ENCODE assay signal across 8 cellular contexts in genomic region chr1:162562452-162562828, GRCh38. TPM values are rescaled to one million over a fixed set of nuclear protein-coding genes. Genes with fewer than 3 reads are reported as not detected.
DNase-seq lines count a peak whose midpoint lies in the region; ATAC-seq and TF ChIP-seq lines count a peak whose summit lies in the region.

No MANE protein-coding gene starts in this region.

- no peak for ATAC-seq in activated T-helper 17 cell treated with anti-CD3 and anti-CD28 coated beads, Interleukin-2, amount 50 U/mL, for 72 hours (replicated peaks)
- ATAC-seq in stimulated activated naive CD8-positive, alpha-beta T cell treated with anti-CD3 and anti-CD28 coated beads, Interleukin-15, amount 100 ng/mL, for 72 hours = no peak
- no peak for ATAC-seq in HG03196 (IDR thresholded peaks at IDR 0.05; ENCODE audit: unreplicated experiment)

- H3K9me3 ChIP-seq in Caco-2 = no peaks in the 10 kb centered on the region
- H3K9me3 ChIP-seq in HUES6 (ENCODE audit: control insufficient read depth, insufficient read depth, low read depth, low read length) = no peaks in the 10 kb centered on the region
- H3K9me3 ChIP-seq in iPS-20b (ENCODE audit: insufficient read depth, low read depth, low read length) = no peaks in the 10 kb centered on the region

- no peak overlapping the region for H3K27ac ChIP-seq in HUES6 (ENCODE audit: low read depth, low read length)
- H3K27ac ChIP-seq in iPS-20b (ENCODE audit: low read length) = no peak overlapping the region

- peak overlapping the region; percentile 96 for H3K27ac Mint-ChIP-seq in Caco-2 (ENCODE audit: unreplicated experiment)
- peak overlapping the region; percentile 85 for H3K27ac Mint-ChIP-seq in activated T-helper 17 cell treated with anti-CD3 and anti-CD28 coated beads, Interleukin-2, amount 50 U/mL, for 72 hours
- peak overlapping the region; percentile 78 to 95 for H3K27ac Mint-ChIP-seq in stimulated activated naive CD8-positive, alpha-beta T cell treated with anti-CD3 and anti-CD28 coated beads, Interleukin-15, amount 100 ng/mL, for 72 hours

- no peaks in the 10 kb centered on the region for H3K27me3 ChIP-seq in Caco-2 (replicated peaks; ENCODE audit: control insufficient read depth, insufficient read depth, low read length)
- no peaks in the 10 kb centered on the region for H3K27me3 ChIP-seq in HUES6 (ENCODE audit: control insufficient read depth, insufficient read depth, low read length)
- peaks cover 9% of the 10 kb centered on the region for H3K27me3 ChIP-seq in iPS-20b (ENCODE audit: insufficient read depth, low read length)

- no peaks in the 10 kb centered on the region for H3K27me3 Mint-ChIP-seq in Caco-2 (ENCODE audit: insufficient read depth, unreplicated experiment)
- H3K27me3 Mint-ChIP-seq in activated T-helper 17 cell treated with anti-CD3 and anti-CD28 coated beads, Interleukin-2, amount 50 U/mL, for 72 hours = no peaks in the 10 kb centered on the region
- no peaks in the 10 kb centered on the region for H3K27me3 Mint-ChIP-seq in stimulated activated naive CD8-positive, alpha-beta T cell treated with anti-CD3 and anti-CD28 coated beads, Interleukin-15, amount 100 ng/mL, for 72 hours

- TSS peak; percentile 43 for BruUV-seq in Caco-2 (replicated peaks; lab: Mats Ljungman, UMichigan)

- DNase-seq in Caco-2 (no peak), NCI-H1930 (lab: John Stamatoyannopoulos, UW) (no peak), foreskin melanocyte (no peak)
- no peak for DNase-seq in stimulated activated naive CD8-positive, alpha-beta T cell treated with anti-CD3 and anti-CD28 coated beads, Interleukin-15, amount 100 ng/mL, for 72 hours

- no peak overlapping the region for H3K9ac ChIP-seq in HUES6 (ENCODE audit: low read length)
- H3K9ac ChIP-seq in iPS-20b (ENCODE audit: low read depth, low read length) = no peak overlapping the region

- no peaks in the 10 kb centered on the region for H3K9me3 Mint-ChIP-seq in Caco-2 (ENCODE audit: unreplicated experiment)
- H3K9me3 Mint-ChIP-seq in activated T-helper 17 cell treated with anti-CD3 and anti-CD28 coated beads, Interleukin-2, amount 50 U/mL, for 72 hours = no peaks in the 10 kb centered on the region
- H3K9me3 Mint-ChIP-seq in stimulated activated naive CD8-positive, alpha-beta T cell treated with anti-CD3 and anti-CD28 coated beads, Interleukin-15, amount 100 ng/mL, for 72 hours = no peaks in the 10 kb centered on the region

- POLR2A ChIA-PET in Caco-2 (lab: Charles Lee) = no interaction called here

- peaks cover 33% of the 10 kb centered on the region for H3K36me3 Mint-ChIP-seq in Caco-2 (ENCODE audit: insufficient read depth, unreplicated experiment)
- H3K36me3 Mint-ChIP-seq in activated T-helper 17 cell treated with anti-CD3 and anti-CD28 coated beads, Interleukin-2, amount 50 U/mL, for 72 hours (ENCODE audit: low read depth) = peaks cover 26% of the 10 kb centered on the region

- TF ChIP-seq CTCF in Caco-2 (IDR thresholded peaks at IDR 0.05; ENCODE audit: insufficient read depth in 1 of 2, low read depth in 1 of 2, low read length in 1 of 2, severe bottlenecking in 1 of 2, unreplicated experiment in 1 of 2) = no peak

- peak overlapping the region; percentile 96 for H3K4me3 Mint-ChIP-seq in Caco-2 (ENCODE audit: unreplicated experiment)
- peak overlapping the region; percentile 95 for H3K4me3 Mint-ChIP-seq in activated T-helper 17 cell treated with anti-CD3 and anti-CD28 coated beads, Interleukin-2, amount 50 U/mL, for 72 hours
- H3K4me3 Mint-ChIP-seq in stimulated activated naive CD8-positive, alpha-beta T cell treated with anti-CD3 and anti-CD28 coated beads, Interleukin-15, amount 100 ng/mL, for 72 hours = peak overlapping the region; percentile 83 to 99

- H3K4me3 ChIP-seq in Caco-2 (ENCODE audit: low read depth, low read length) = peak overlapping the region; percentile 98
- H3K4me3 ChIP-seq in HUES6 (ENCODE audit: low read depth, low read length) = peak overlapping the region; percentile 98
- peak overlapping the region; percentile 84 for H3K4me3 ChIP-seq in iPS-20b (ENCODE audit: low read length)

- H3K36me3 ChIP-seq in Caco-2 (ENCODE audit: control insufficient read depth, insufficient read depth, low read length) (no peaks in the 10 kb centered on the region; the same call in 1 of the 2 replicates), HUES6 (ENCODE audit: control insufficient read depth, insufficient read depth, low read length) (peaks cover 12% of the 10 kb centered on the region; the same call in 1 of the 2 replicates), iPS-20b (ENCODE audit: insufficient read depth, low read depth, low read length) (peaks cover 7% of the 10 kb centered on the region; the same call in 1 of the 2 replicates)

- H3K4me1 ChIP-seq in Caco-2 = peaks cover 16% of the 10 kb centered on the region
- peaks cover 13% of the 10 kb centered on the region for H3K4me1 ChIP-seq in HUES6 (ENCODE audit: control insufficient read depth, insufficient read depth, low read length)
- peaks cover 5% of the 10 kb centered on the region; the same call in 1 of the 2 replicates for H3K4me1 ChIP-seq in iPS-20b (ENCODE audit: insufficient read depth, low read length)

- CTCF ChIA-PET in Caco-2 (lab: Charles Lee) = no interaction called here

- intact Hi-C loops in Caco-2 (cut with micrococcal nuclease; ENCODE audit: unreplicated experiment) = loop anchor here (1.0 kb wide), 1 partner anchor 9 kb away; no protein-coding TSS in a partner anchor

- peaks cover 15% of the 10 kb centered on the region for H3K4me1 Mint-ChIP-seq in Caco-2 (ENCODE audit: low read depth, unreplicated experiment)
- peaks cover 14% of the 10 kb centered on the region for H3K4me1 Mint-ChIP-seq in activated T-helper 17 cell treated with anti-CD3 and anti-CD28 coated beads, Interleukin-2, amount 50 U/mL, for 72 hours
- H3K4me1 Mint-ChIP-seq in stimulated activated naive CD8-positive, alpha-beta T cell treated with anti-CD3 and anti-CD28 coated beads, Interleukin-15, amount 100 ng/mL, for 72 hours = peaks cover 53% of the 10 kb centered on the region

RNA-seq across cellular contexts. Expression of gene UAP1, which starts 0.9 kb away (rescaled TPM):
- 35.2 and 39.8 TPM in 2 replicates for total RNA-seq in Caco-2 (2022)
- total RNA-seq in activated T-helper 17 cell treated with anti-CD3 and anti-CD28 coated beads, Interleukin-2, amount 50 U/mL, for 72 hours = 10 to 100 TPM; 21.5 to 34.8 TPM
